Comparison of ENCODE assay signal across 9 cellular contexts in genomic region chr4:52588771-52589591, GRCh38.
DNase-seq lines count a peak whose midpoint lies in the region; ATAC-seq and TF ChIP-seq lines count a peak whose summit lies in the region.
"Had no signal": no experiment of that assay in that cellular context is flagged by ENCODE, and none has a peak within 500 bp of the region (broad histone marks: within the 10 kb centered on the region; RNA-seq: fewer than 3 reads in every experiment).

No MANE protein-coding gene starts in this region.

- POLR2A ChIA-PET in IMR-90 (lab: Charles Lee; ENCODE audit: unreplicated experiment): no interaction called here
- POLR2A ChIA-PET in activated CD8-positive, alpha-beta T cell treated with anti-CD3 and anti-CD28 coated beads for 36 hours (lab: Charles Lee): no interaction called here

- peak overlapping the region; percentile 80 for H3K14ac ChIP-seq in IMR-90 (replicated peaks; ENCODE audit: low read depth, low read length)

- H3K27me3 Mint-ChIP-seq in activated CD8-positive, alpha-beta T cell treated with anti-CD3 and anti-CD28 coated beads for 36 hours: peaks cover 2% of the 10 kb centered on the region

- peak overlapping the region; percentile 25 for H2BK5ac ChIP-seq in IMR-90 (ENCODE audit: low read depth, low read length, poor library complexity, severe bottlenecking)

- no peak overlapping the region for H3K4me3 Mint-ChIP-seq in activated CD8-positive, alpha-beta T cell treated with anti-CD3 and anti-CD28 coated beads for 36 hours
- H3K4me3 Mint-ChIP-seq: activated B cell treated with CpG ODN at 0.5 μM for 24 hours had no signal

- peak overlapping the region; percentile 74 for H2BK120ac ChIP-seq in IMR-90 (ENCODE audit: low read depth, low read length)

- WGBS in IMR-90 (ENCODE audit: extremely low coverage in 2 of 2, insufficient read length in 1 of 2), 2 experiments: 10% methylated on average over 5 of the region's 13 CpGs; no CpG with 5 or more reads in 1 of the 2 experiments
- WGBS in smooth muscle cell (ENCODE audit: low lambda C conversion rate): 31% methylated on average over 13 of the region's 13 CpGs

- in situ Hi-C loops in IMR-90 (cut with MboI; ENCODE audit: low sequenced_read_pairs): no loop called here

- peaks cover 7% of the 10 kb centered on the region for H3K4me1 Mint-ChIP-seq in activated CD8-positive, alpha-beta T cell treated with anti-CD3 and anti-CD28 coated beads for 36 hours (ENCODE audit: low read depth)
- H3K4me1 Mint-ChIP-seq: activated B cell treated with CpG ODN at 0.5 μM for 24 hours had no signal

- H3K4me1 ChIP-seq in IMR-90 (ENCODE audit: control insufficient read depth, insufficient read depth, low read length) (peaks cover 14% of the 10 kb centered on the region), smooth muscle cell (ENCODE audit: low read depth) (no peaks in the 10 kb centered on the region)

- H4K20me1 ChIP-seq in IMR-90 (ENCODE audit: insufficient read depth, low read length): no peaks in the 10 kb centered on the region
- H4K20me1 ChIP-seq in smooth muscle cell (ENCODE audit: low read depth): no peaks in the 10 kb centered on the region

- H3K9me3 ChIP-seq in IMR-90 (ENCODE audit: control insufficient read depth, insufficient read depth, low read length): no peaks in the 10 kb centered on the region
- no peaks in the 10 kb centered on the region for H3K9me3 ChIP-seq in smooth muscle cell (replicated peaks; ENCODE audit: low read depth)

- peaks cover 21% of the 10 kb centered on the region for H3K9me1 ChIP-seq in IMR-90 (ENCODE audit: insufficient read depth, low read length)

- peak overlapping the region; percentile 87 for H2BK20ac ChIP-seq in IMR-90 (ENCODE audit: low read depth, low read length)

- H3K36me3 Mint-ChIP-seq in activated CD8-positive, alpha-beta T cell treated with anti-CD3 and anti-CD28 coated beads for 36 hours (ENCODE audit: low read depth): no peaks in the 10 kb centered on the region

- H3K27ac Mint-ChIP-seq in activated CD8-positive, alpha-beta T cell treated with anti-CD3 and anti-CD28 coated beads for 36 hours: peak overlapping the region; percentile 4
- H3K27ac Mint-ChIP-seq: activated B cell treated with CpG ODN at 0.5 μM for 24 hours had no signal

- no peaks in the 10 kb centered on the region for H3K79me2 ChIP-seq in smooth muscle cell (ENCODE audit: low read depth)

- H3K56ac ChIP-seq in IMR-90 (ENCODE audit: extremely low read depth, insufficient read depth, low read length): peak overlapping the region; percentile 0; the same call in 1 of the 2 replicates

- no peak overlapping the region for H2AK9ac ChIP-seq in IMR-90 (replicated peaks; ENCODE audit: low read depth, low read length, poor library complexity)

- BruUV-seq in IMR-90 (replicated peaks; lab: Mats Ljungman, UMichigan): no TSS peak

- H4K91ac ChIP-seq in IMR-90 (ENCODE audit: insufficient read depth, low read depth, low read length): peak overlapping the region; percentile 78

- TF ChIP-seq POLR2A in IMR-90 (IDR thresholded peaks at IDR 0.05; ENCODE audit: low read depth, low read length): peak; percentile 31

- H2BK15ac ChIP-seq in IMR-90 (ENCODE audit: low read depth, low read length): peak overlapping the region; percentile 8; the same call in 1 of the 3 replicates

- H3K27me3 ChIP-seq in IMR-90 (ENCODE audit: control insufficient read depth, insufficient read depth, low read length) (no peaks in the 10 kb centered on the region), smooth muscle cell (ENCODE audit: low read depth) (no peaks in the 10 kb centered on the region)

- peak overlapping the region; percentile 7; the same call in 1 of the 2 replicates for H3K27ac ChIP-seq in IMR-90 (ENCODE audit: insufficient read depth, low read length)
- H3K27ac ChIP-seq in smooth muscle cell (ENCODE audit: low read depth): peak overlapping the region; percentile 98

- H3K4me2 ChIP-seq in IMR-90 (ENCODE audit: low read depth, low read length) (no peak overlapping the region), smooth muscle cell (peak overlapping the region; percentile 4)

- peaks cover 6% of the 10 kb centered on the region for H3K36me3 ChIP-seq in IMR-90 (ENCODE audit: control insufficient read depth, insufficient read depth, low read length)
- H3K36me3 ChIP-seq in smooth muscle cell (ENCODE audit: low read depth): peaks cover 2% of the 10 kb centered on the region

- 0 out of 4 replicates have a peak, but pooled peaks cover 0 to 2% of the 10 kb centered on the region in 2 experiments for H3K79me1 ChIP-seq in IMR-90 (ENCODE audit: low read depth in 1 of 2, low read length in 2 of 2)

- no peak overlapping the region for H3K4me3 ChIP-seq in IMR-90 (ENCODE audit: insufficient read depth, low read depth, low read length)
- no peak overlapping the region for H3K4me3 ChIP-seq in smooth muscle cell

- peak overlapping the region; percentile 94; the same call in 1 of the 2 replicates for H2AK5ac ChIP-seq in IMR-90 (ENCODE audit: low read depth, low read length)

- peak overlapping the region; percentile 34 to 70 for H4K8ac ChIP-seq in IMR-90 (ENCODE audit: low read depth in 2 of 2, low read length in 2 of 2)

- H4K5ac ChIP-seq in IMR-90 (ENCODE audit: low read depth, low read length): peak overlapping the region; percentile 13; the same call in 1 of the 2 replicates

- peak overlapping the region; percentile 35 for H2AFZ ChIP-seq in IMR-90 (replicated peaks; ENCODE audit: low read length, poor library complexity)
- no peak overlapping the region for H2AFZ ChIP-seq in smooth muscle cell (ENCODE audit: low read depth)

- no peak overlapping the region for H3K9ac ChIP-seq in IMR-90 (ENCODE audit: low read depth, low read length)
- peak overlapping the region; percentile 94 for H3K9ac ChIP-seq in smooth muscle cell (ENCODE audit: low read depth)

- H3F3A ChIP-seq in smooth muscle cell (ENCODE audit: low read depth): peaks cover 4% of the 10 kb centered on the region

- peak; percentile 97 for DNase-seq in IMR-90
- peak; percentile 49 for DNase-seq in activated CD8-positive, alpha-beta T cell treated with anti-CD3 and anti-CD28 coated beads for 36 hours
- DNase-seq in fibroblast of gingiva (ENCODE audit: low read depth): peak; percentile 23
- no peak for DNase-seq in smooth muscle cell (lab: John Stamatoyannopoulos, UW; ENCODE audit: unreplicated experiment)
- DNase-seq in NCI-H524 treated with DMSO at 0.1 percent for 48 hours (lab: John Stamatoyannopoulos, UW): no peak
- DNase-seq: activated B cell treated with CpG ODN at 0.5 μM for 24 hours had no signal

- peak; percentile 2; the same call in 1 of the 2 replicates for TF ChIP-seq RAD21 in IMR-90 (IDR thresholded peaks at IDR 0.05; ENCODE audit: low read length)

- TF ChIP-seq CTCF in IMR-90 (conservative IDR thresholded peaks at IDR 0.05; ENCODE audit: low read depth, low read length) (no peak), smooth muscle cell (IDR thresholded peaks at IDR 0.05; ENCODE audit: borderline replicate concordance, insufficient read depth, poor library complexity, severe bottlenecking) (no peak)
- TF ChIP-seq CTCF in activated CD8-positive, alpha-beta T cell treated with anti-CD3 and anti-CD28 coated beads for 36 hours (IDR thresholded peaks at IDR 0.05): no peak

- peak overlapping the region; percentile 36; the same call in 1 of the 2 replicates for H3K18ac ChIP-seq in IMR-90 (ENCODE audit: low read depth, low read length)

- dilution Hi-C loops in IMR-90 (cut with HindIII; ENCODE audit: low sequenced_read_pairs, unreplicated experiment): no loop called here

- peak overlapping the region; percentile 79 for H3K4ac ChIP-seq in IMR-90 (ENCODE audit: low read depth, low read length)

- ATAC-seq in IMR-90 (ENCODE audit: low read depth) (peak; percentile 84), GM18909 (IDR thresholded peaks at IDR 0.05; ENCODE audit: poor library complexity, unreplicated experiment) (no peak), HG02623 (IDR thresholded peaks at IDR 0.05; ENCODE audit: unreplicated experiment) (no peak), GM21360 (IDR thresholded peaks at IDR 0.05; ENCODE audit: unreplicated experiment) (no peak)
- ATAC-seq in activated CD8-positive, alpha-beta T cell treated with anti-CD3 and anti-CD28 coated beads for 36 hours: peak; percentile 77

- peak overlapping the region; percentile 69 for H3K23ac ChIP-seq in IMR-90 (ENCODE audit: low read depth, low read length)

- no peaks in the 10 kb centered on the region for H3K9me3 Mint-ChIP-seq in activated CD8-positive, alpha-beta T cell treated with anti-CD3 and anti-CD28 coated beads for 36 hours
- H3K9me3 Mint-ChIP-seq: activated B cell treated with CpG ODN at 0.5 μM for 24 hours had no signal

- intact Hi-C loops in IMR-90 (cut with micrococcal nuclease): loop anchor here (2.0 kb wide), 1 partner anchor 392 kb away; no protein-coding TSS in a partner anchor
- intact Hi-C loops in activated CD8-positive, alpha-beta T cell treated with anti-CD3 and anti-CD28 coated beads for 36 hours (cut with micrococcal nuclease): no loop called here

- CTCF ChIA-PET in IMR-90 (lab: Yijun Ruan, JAX): interaction anchor here (1.1 to 1.9 kb wide), 4 partner anchors 12 to 69 kb away, joined by 3 to 6 read pairs (median 4); no protein-coding TSS in a partner anchor
- CTCF ChIA-PET in activated CD8-positive, alpha-beta T cell treated with anti-CD3 and anti-CD28 coated beads for 36 hours (lab: Charles Lee): interaction anchor here (1.1 to 1.8 kb wide), 4 partner anchors 28 to 394 kb away, joined by 3 to 10 read pairs (median 7); partner anchors contain the start of gene USP46

TF ChIP-seq in IMR-90, 13 proteins besides CTCF, POLR2A, EP300 and RAD21 (continues in another document):
- TF ChIP-seq ELK1 (IDR thresholded peaks at IDR 0.05; ENCODE audit: borderline replicate concordance, low read depth, low read length) (no peak), NFE2L2 (IDR thresholded peaks at IDR 0.05; ENCODE audit: low read depth, low read length) (no peak), SMC3 (IDR thresholded peaks at IDR 0.05; ENCODE audit: low read depth, low read length) (no peak), CEBPB (IDR thresholded peaks at IDR 0.05; ENCODE audit: low read depth, low read length) (peak; percentile 5; the same call in 1 of the 2 replicates), BHLHE40 (IDR thresholded peaks at IDR 0.05; ENCODE audit: low read depth, low read length) (no peak; the same call in 1 of the 2 replicates), MAZ (IDR thresholded peaks at IDR 0.05; ENCODE audit: borderline replicate concordance, low read depth, low read length) (no peak), MXI1 (IDR thresholded peaks at IDR 0.05; ENCODE audit: borderline replicate concordance, low read depth, low read length) (no peak), CHD1 (IDR thresholded peaks at IDR 0.05; ENCODE audit: low read depth, low read length) (no peak)

Comparison
In these comparisons a context has a peak if more than half of its experiments do, and no peak if none do; other contexts are left out.
1. ATAC-seq: peak in IMR-90 (single experiment) and activated CD8-positive, alpha-beta T cell treated with anti-CD3 and anti-CD28 coated beads for 36 hours (single experiment); none in GM18909 (single experiment), HG02623 (single experiment) and GM21360 (single experiment).
2. DNase-seq: peak in IMR-90 (single experiment), activated CD8-positive, alpha-beta T cell treated with anti-CD3 and anti-CD28 coated beads for 36 hours (single experiment) and fibroblast of gingiva (single experiment); none in smooth muscle cell (single experiment) and NCI-H524 treated with DMSO at 0.1 percent for 48 hours (single experiment).